Comparison of ENCODE assay signal across 24 cellular contexts in the genomic region with DNA sequence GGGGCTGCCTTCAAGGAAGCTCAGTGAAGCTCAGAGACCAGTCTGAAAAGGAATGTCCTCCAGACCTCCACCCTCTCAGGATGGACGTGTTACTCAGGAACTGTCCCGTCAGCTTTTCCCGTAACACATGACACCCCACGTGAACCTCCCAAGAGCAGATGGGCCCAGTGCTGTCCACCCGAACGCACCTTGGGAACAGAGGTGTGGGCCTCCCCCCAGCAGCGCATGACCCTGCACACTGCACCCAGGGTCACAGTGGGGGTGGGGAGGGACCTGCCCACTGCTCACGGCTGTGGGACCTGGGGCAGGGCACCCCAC. TPM values are rescaled to one million over a fixed set of nuclear protein-coding genes. Genes with fewer than 3 reads are reported as not detected.
DNase-seq lines count a peak whose midpoint lies in the region; ATAC-seq, FAIRE-seq and TF ChIP-seq lines count a peak whose summit lies in the region.
"Had no signal": no experiment of that assay in that cellular context is flagged by ENCODE, and none has a peak within 500 bp of the region (broad histone marks: within the 10 kb centered on the region; RNA-seq: fewer than 3 reads in every experiment).

No MANE protein-coding gene starts in this region.

- H3K4me1 Mint-ChIP-seq in stimulated activated effector memory CD8-positive, alpha-beta T cell treated with anti-CD3 and anti-CD28 coated beads, Interleukin-12 subunit alpha, Interleukin-12 subunit beta, amount 100 ng/mL, for 72 hours: peaks cover 51% of the 10 kb centered on the region

- dilution Hi-C loops in IMR-90 (cut with HindIII; ENCODE audit: low sequenced_read_pairs, unreplicated experiment): no loop called here

- H3K36me3 ChIP-seq in IMR-90 (ENCODE audit: control insufficient read depth, insufficient read depth, low read length): peaks cover 67% of the 10 kb centered on the region
- H3K36me3 ChIP-seq in GM12878 (ENCODE audit: control insufficient read depth in 2 of 2, insufficient read depth in 2 of 2, low read length in 1 of 2): peaks cover 26 to 69% of the 10 kb centered on the region in 2 experiments
- peaks cover 39 to 59% of the 10 kb centered on the region in 2 experiments for H3K36me3 ChIP-seq in HepG2 (replicated peaks in 1 of 2; ENCODE audit: control insufficient read depth in 1 of 2, insufficient read depth in 2 of 2, low read length in 2 of 2)
- H3K36me3 ChIP-seq: adrenal gland had no signal

- H4K8ac ChIP-seq in IMR-90 (ENCODE audit: low read depth in 2 of 2, low read length in 2 of 2): no peak overlapping the region

- intact Hi-C loops in IMR-90 (cut with micrococcal nuclease) (no loop called here), GM12878 (cut with micrococcal nuclease; ENCODE audit: unreplicated experiment) (no loop called here), HepG2 (cut with micrococcal nuclease; ENCODE audit: unreplicated experiment) (no loop called here)

- H3K4me3 ChIP-seq in IMR-90 (ENCODE audit: insufficient read depth, low read depth, low read length) (no peak overlapping the region), GM12878 (no peak overlapping the region), HepG2 (replicated peaks in 1 of 3; ENCODE audit: insufficient read depth in 1 of 3, low read depth in 2 of 3, low read length in 3 of 3) (peak overlapping the region in 1 of 3 experiments; percentile 64; a peak in 2 of 6 replicates)
- H3K4me3 ChIP-seq: adrenal gland, gastroesophageal sphincter had no signal

- no peak overlapping the region for H3K4ac ChIP-seq in IMR-90 (ENCODE audit: low read depth, low read length)

- H4K20me1 ChIP-seq in IMR-90 (ENCODE audit: insufficient read depth, low read length) (peaks cover 90% of the 10 kb centered on the region), GM12878 (ENCODE audit: control insufficient read depth, insufficient read depth) (no peaks in the 10 kb centered on the region; the same call in 1 of the 2 replicates), HepG2 (ENCODE audit: insufficient read depth, low read length) (peaks cover 14% of the 10 kb centered on the region; the same call in 1 of the 2 replicates)

- H3K27ac Mint-ChIP-seq in stimulated activated effector memory CD8-positive, alpha-beta T cell treated with anti-CD3 and anti-CD28 coated beads, Interleukin-12 subunit alpha, Interleukin-12 subunit beta, amount 100 ng/mL, for 72 hours: peak overlapping the region; percentile 73
- H3K27ac Mint-ChIP-seq: activated T-helper 2 cell treated with anti-CD3 and anti-CD28 coated beads, Interferon-gamma antibody, Interleukin-2, Interleukin-4, amounts not matched to agents 10 μg/mL and 5 μg/mL and 100 μg/mL, durations not matched to agents 14 hours and 24 hours and 36 hours had no signal

- RAD21 ChIA-PET in GM12878 (lab: Charles Lee; ENCODE audit: unreplicated experiment): no interaction called here

- H2AK5ac ChIP-seq in IMR-90 (ENCODE audit: low read depth, low read length): no peak overlapping the region

- H3K4me3 Mint-ChIP-seq in stimulated activated effector memory CD8-positive, alpha-beta T cell treated with anti-CD3 and anti-CD28 coated beads, Interleukin-12 subunit alpha, Interleukin-12 subunit beta, amount 100 ng/mL, for 72 hours: no peak overlapping the region
- H3K4me3 Mint-ChIP-seq: activated CD8-positive, alpha-beta memory T cell treated with anti-CD3 and anti-CD28 coated beads, Interleukin-2, amount 10 ng/mL, durations not matched to agents 7 days and 5 days; naive thymus-derived CD8-positive, alpha-beta T cell had no signal

- POLR2A ChIA-PET in IMR-90 (lab: Charles Lee; ENCODE audit: unreplicated experiment) (no interaction called here), GM12878 (lab: Charles Lee) (interaction anchor here (1.0 kb wide), 1 partner anchor 12 kb away, joined by 3 read pairs; no protein-coding TSS in a partner anchor), HepG2 (lab: Yijun Ruan, JAX) (interaction anchor here (0.9 to 9.4 kb wide), 15 partner anchors 9 to 81 kb away, joined by 3 to 399 read pairs (median 5); partner anchors contain the start of genes KLHDC4 and SLC7A5)

- in situ Hi-C loops in IMR-90 (cut with MboI; ENCODE audit: low sequenced_read_pairs) (no loop called here), GM12878 (cut with MboI) (no loop called here), HepG2 (cut with HindIII; ENCODE audit: extremely low pct_ligation_motif_present, low pct_unique_long_range_greater_than_20kb) (no loop called here)

- no peak overlapping the region for H2AK9ac ChIP-seq in IMR-90 (replicated peaks; ENCODE audit: low read depth, low read length, poor library complexity)

- H3K4me2 ChIP-seq in IMR-90 (ENCODE audit: low read depth, low read length) (no peak overlapping the region), GM12878 (ENCODE audit: control insufficient read depth, insufficient read depth) (no peak overlapping the region), HepG2 (ENCODE audit: low read depth, low read length) (peak overlapping the region; percentile 73)

- H3K27ac ChIP-seq in IMR-90 (ENCODE audit: insufficient read depth, low read length): no peak overlapping the region
- H3K27ac ChIP-seq in GM12878 (ENCODE audit: control insufficient read depth, insufficient read depth): no peak overlapping the region
- peak overlapping the region; percentile 98 for H3K27ac ChIP-seq in HepG2 (ENCODE audit: extremely low read length, insufficient read depth, low read length)
- H3K27ac ChIP-seq: adrenal gland, gastroesophageal sphincter had no signal

- CTCF ChIA-PET in IMR-90 (lab: Yijun Ruan, JAX): interaction anchor here (0.5 to 0.8 kb wide), 3 partner anchors 24 to 937 kb away, joined by 3 to 4 read pairs (median 3); no protein-coding TSS in a partner anchor
- CTCF ChIA-PET in GM12878 (lab: Yijun Ruan, JAX): interaction anchor here (0.6 to 2.5 kb wide), 5 partner anchors 24 to 67 kb away, joined by 3 to 30 read pairs (median 3); no protein-coding TSS in a partner anchor
- CTCF ChIA-PET in HepG2 (lab: Yijun Ruan, JAX; ENCODE audit: low intra/inter-chr PET ratio, low total read pairs): interaction anchor here (4.7 to 5.4 kb wide), 2 partner anchors 24 to 69 kb away, joined by 38 to 47 read pairs; no protein-coding TSS in a partner anchor

- H2BK15ac ChIP-seq in IMR-90 (ENCODE audit: low read depth, low read length): no peak overlapping the region

- no peak for TF ChIP-seq RAD21 in IMR-90 (IDR thresholded peaks at IDR 0.05; ENCODE audit: low read length)
- TF ChIP-seq RAD21 in GM12878 (IDR thresholded peaks at IDR 0.05; ENCODE audit: insufficient read depth, low read depth, low read length): no peak
- no peak; the same call in 1 of the 2 replicates for TF ChIP-seq RAD21 in HepG2 (CRISPR knock-in tag; IDR thresholded peaks at IDR 0.05)

- peaks cover 5% of the 10 kb centered on the region for H3K4me1 ChIP-seq in IMR-90 (ENCODE audit: control insufficient read depth, insufficient read depth, low read length)
- peaks cover 9% of the 10 kb centered on the region for H3K4me1 ChIP-seq in GM12878 (ENCODE audit: control insufficient read depth, insufficient read depth, low read length)
- H3K4me1 ChIP-seq in HepG2 (ENCODE audit: insufficient read depth, low read length): peaks cover 99% of the 10 kb centered on the region

- H2AFZ ChIP-seq in IMR-90 (replicated peaks; ENCODE audit: low read length, poor library complexity) (peak overlapping the region; percentile 8), GM12878 (ENCODE audit: control insufficient read depth, low read depth, low read length) (no peak overlapping the region), HepG2 (ENCODE audit: low read length) (no peak overlapping the region)

- H3K27me3 ChIP-seq in IMR-90 (ENCODE audit: control insufficient read depth, insufficient read depth, low read length) (no peaks in the 10 kb centered on the region), GM12878 (replicated peaks in 1 of 2; ENCODE audit: control insufficient read depth in 2 of 2, insufficient read depth in 2 of 2, low read length in 1 of 2) (no peaks in the 10 kb centered on the region), HepG2 (ENCODE audit: control insufficient read depth in 1 of 2, insufficient read depth in 2 of 2, low read length in 2 of 2) (no peaks in the 10 kb centered on the region)
- H3K27me3 ChIP-seq: adrenal gland, gastroesophageal sphincter had no signal

- peaks cover 41 to 98% of the 10 kb centered on the region in 2 experiments for H3K79me1 ChIP-seq in IMR-90 (ENCODE audit: low read depth in 1 of 2, low read length in 2 of 2)

- FAIRE-seq in GM12878 (lab: Jason Lieb, UNC) (no peak), HepG2 (lab: Jason Lieb, UNC) (no peak)
- FAIRE-seq: HTR-8/SVneo, kidney had no signal

- no peak overlapping the region for H4K91ac ChIP-seq in IMR-90 (ENCODE audit: insufficient read depth, low read depth, low read length)

- peaks cover 100% of the 10 kb centered on the region for H3K36me3 Mint-ChIP-seq in stimulated activated effector memory CD8-positive, alpha-beta T cell treated with anti-CD3 and anti-CD28 coated beads, Interleukin-12 subunit alpha, Interleukin-12 subunit beta, amount 100 ng/mL, for 72 hours

- no peak overlapping the region for H3K56ac ChIP-seq in IMR-90 (ENCODE audit: extremely low read depth, insufficient read depth, low read length)

- H3K9ac ChIP-seq in IMR-90 (ENCODE audit: low read depth, low read length) (no peak overlapping the region), GM12878 (ENCODE audit: control insufficient read depth, insufficient read depth, low read length) (no peak overlapping the region), HepG2 (ENCODE audit: insufficient read depth, low read depth, low read length) (peak overlapping the region; percentile 79)

- no peaks in the 10 kb centered on the region for H3K9me3 ChIP-seq in IMR-90 (ENCODE audit: control insufficient read depth, insufficient read depth, low read length)
- H3K9me3 ChIP-seq in GM12878 (replicated peaks; ENCODE audit: control insufficient read depth, insufficient read depth, low read length): no peaks in the 10 kb centered on the region
- no peaks in the 10 kb centered on the region for H3K9me3 ChIP-seq in HepG2 (ENCODE audit: low read length)
- H3K9me3 ChIP-seq: adrenal gland, gastroesophageal sphincter had no signal

- H3K9me1 ChIP-seq in IMR-90 (ENCODE audit: insufficient read depth, low read length): peaks cover 12% of the 10 kb centered on the region

- SMC1A ChIA-PET in GM12878 (lab: Charles Lee; ENCODE audit: uncharacterized antibody, unreplicated experiment): interaction anchor here (0.9 to 7.4 kb wide), 4 partner anchors 21 to 68 kb away, joined by 3 to 122 read pairs (median 4); partner anchors contain the start of gene SLC7A5

- no peak overlapping the region for H3K18ac ChIP-seq in IMR-90 (ENCODE audit: low read depth, low read length)

- no peak overlapping the region for H3K23ac ChIP-seq in IMR-90 (ENCODE audit: low read depth, low read length)

- no peak overlapping the region for H3K14ac ChIP-seq in IMR-90 (replicated peaks; ENCODE audit: low read depth, low read length)

- H4K5ac ChIP-seq in IMR-90 (ENCODE audit: low read depth, low read length): no peak overlapping the region

- no peak overlapping the region for H2BK20ac ChIP-seq in IMR-90 (ENCODE audit: low read depth, low read length)

- H2BK120ac ChIP-seq in IMR-90 (ENCODE audit: low read depth, low read length): no peak overlapping the region

- 100% methylated on average over 1 of the region's 8 CpGs; no CpG with 5 or more reads in 1 of the 2 experiments for WGBS in IMR-90 (ENCODE audit: extremely low coverage in 2 of 2, insufficient read length in 1 of 2), 2 experiments
- 94% methylated on average over 8 of the region's 8 CpGs for WGBS in GM12878 (ENCODE audit: insufficient coverage, insufficient replicate concordance, low lambda C conversion rate, missing lambda C conversion rate)
- 60% methylated on average over 5 of the region's 8 CpGs for WGBS in HepG2 (ENCODE audit: low lambda C conversion rate)

- DNase-seq in IMR-90: no peak
- DNase-seq in GM12878 (ENCODE audit: low read depth, low spot score): no peak
- no peak for DNase-seq in HepG2 (ENCODE audit: low spot score)
- no peak for DNase-seq in stimulated activated effector memory CD8-positive, alpha-beta T cell treated with anti-CD3 and anti-CD28 coated beads, Interleukin-12 subunit alpha, Interleukin-12 subunit beta, amount 100 ng/mL, for 72 hours (ENCODE audit: low spot score in 2 of 2)
- no peak for DNase-seq in NCI-H748 (lab: John Stamatoyannopoulos, UW; ENCODE audit: unreplicated experiment)
- no peak for DNase-seq in activated CD4-positive, CD25-positive, alpha-beta regulatory T cell treated with anti-CD3 and anti-CD28 coated beads, Interleukin-2, amount 50 U/mL, for 72 hours
- DNase-seq in DMS153 treated with DMSO at 0.1 percent for 48 hours (lab: John Stamatoyannopoulos, UW; ENCODE audit: unreplicated experiment): no peak
- no peak for DNase-seq in NCI-H82 (lab: John Stamatoyannopoulos, UW)
- DNase-seq: activated CD8-positive, alpha-beta memory T cell treated with anti-CD3 and anti-CD28 coated beads, Interleukin-2, amount 10 ng/mL, durations not matched to agents 7 days and 5 days; adrenal gland; AML-193; EL; Kasumi-1; kidney; mesendoderm; naive thymus-derived CD8-positive, alpha-beta T cell; NCI-H1092; NCI-H2081 treated with DMSO at 0.1 percent for 48 hours; NCI-H510A treated with DMSO at 0.1 percent for 48 hours; stimulated activated naive CD8-positive, alpha-beta T cell treated with anti-CD3 and anti-CD28 coated beads, Interleukin-15, Interleukin-2, amounts not matched to agents 100 U/mL and 50 U/mL, for 24 hours had no signal

- TF ChIP-seq POLR2A in IMR-90 (IDR thresholded peaks at IDR 0.05; ENCODE audit: low read depth, low read length) (no peak), GM12878 (IDR thresholded peaks at IDR 0.05; ENCODE audit: low read depth, low read length) (peak; percentile 65; the same call in 1 of the 2 replicates), HepG2 (IDR thresholded peaks at IDR 0.05; ENCODE audit: insufficient read depth in 1 of 2, low read depth in 2 of 2, low read length in 2 of 2) (no peak)

- no peak for ATAC-seq in IMR-90 (ENCODE audit: low read depth)
- ATAC-seq in GM12878: no peak
- no peak for ATAC-seq in HepG2
- ATAC-seq in stimulated activated effector memory CD8-positive, alpha-beta T cell treated with anti-CD3 and anti-CD28 coated beads, Interleukin-12 subunit alpha, Interleukin-12 subunit beta, amount 100 ng/mL, for 72 hours: no peak
- ATAC-seq: activated CD4-positive, CD25-positive, alpha-beta regulatory T cell treated with anti-CD3 and anti-CD28 coated beads, Interleukin-2, amount 50 U/mL, for 24 hours; activated CD8-positive, alpha-beta memory T cell treated with anti-CD3 and anti-CD28 coated beads, Interleukin-2, amount 10 ng/mL, durations not matched to agents 7 days and 5 days; gastroesophageal sphincter; naive thymus-derived CD8-positive, alpha-beta T cell; stimulated activated naive CD8-positive, alpha-beta T cell treated with anti-CD3 and anti-CD28 coated beads, Interleukin-15, Interleukin-2, amounts not matched to agents 100 U/mL and 50 U/mL, for 24 hours had no signal

- TF ChIP-seq EP300 in GM12878 (IDR thresholded peaks at IDR 0.05; ENCODE audit: borderline replicate concordance in 1 of 2, control insufficient read depth in 1 of 2, low read depth in 2 of 2, low read length in 2 of 2) (no peak), HepG2 (IDR thresholded peaks at IDR 0.05; ENCODE audit: low read depth in 2 of 2, low read length in 2 of 2) (no peak), HepG2 (CRISPR knock-in tag; IDR thresholded peaks at IDR 0.05; ENCODE audit: borderline replicate concordance) (no peak)

- H3K79me2 ChIP-seq in GM12878 (ENCODE audit: control insufficient read depth, insufficient read depth, low read length): peaks cover 17% of the 10 kb centered on the region
- H3K79me2 ChIP-seq in HepG2 (ENCODE audit: insufficient read depth, low read length): peaks cover 79% of the 10 kb centered on the region

- TF ChIP-seq CTCF in IMR-90 (conservative IDR thresholded peaks at IDR 0.05; ENCODE audit: low read depth, low read length): no peak
- TF ChIP-seq CTCF in GM12878 (IDR thresholded peaks at IDR 0.05 in 2 of 3, conservative IDR thresholded peaks at IDR 0.05 in 1 of 3; ENCODE audit: control insufficient read depth in 2 of 3, extremely low read depth in 1 of 3, insufficient read depth in 1 of 3, low read depth in 3 of 3, low read length in 3 of 3): no peak
- TF ChIP-seq CTCF in HepG2 (CRISPR knock-in tag; IDR thresholded peaks at IDR 0.05): no peak

- H3K9me3 Mint-ChIP-seq in stimulated activated effector memory CD8-positive, alpha-beta T cell treated with anti-CD3 and anti-CD28 coated beads, Interleukin-12 subunit alpha, Interleukin-12 subunit beta, amount 100 ng/mL, for 72 hours: no peaks in the 10 kb centered on the region
- H3K9me3 Mint-ChIP-seq: activated T-helper 2 cell treated with anti-CD3 and anti-CD28 coated beads, Interferon-gamma antibody, Interleukin-2, Interleukin-4, amounts not matched to agents 10 μg/mL and 5 μg/mL and 100 μg/mL, durations not matched to agents 14 hours and 24 hours and 36 hours; naive thymus-derived CD8-positive, alpha-beta T cell had no signal

- no peak overlapping the region for H2BK5ac ChIP-seq in IMR-90 (ENCODE audit: low read depth, low read length, poor library complexity, severe bottlenecking)

- BruUV-seq in IMR-90 (replicated peaks; lab: Mats Ljungman, UMichigan) (no TSS peak), GM12878 (replicated peaks; lab: Mats Ljungman, UMichigan) (no TSS peak), HepG2 (replicated peaks; lab: Mats Ljungman, UMichigan) (no TSS peak)

RNA-seq across cellular contexts. Expression of gene SLC7A5, which starts 21.9 kb away (rescaled TPM):
- 11.3 and 13.6 TPM in 2 replicates for total RNA-seq in IMR-90 (2012; rRNA removed)
- 87.9 and 101 TPM in 2 replicates for polyA plus RNA-seq in IMR-90 (2012; rRNA removed)
- polyA plus RNA-seq in IMR-90 (2012; cell fraction: cytosol; rRNA removed): 70.4 and 146 TPM in 2 replicates
- 88.7 and 147 TPM in 2 replicates for polyA plus RNA-seq in IMR-90 (2012; cell fraction: nucleus; rRNA removed; ENCODE audit: low replicate concordance)
- total RNA-seq in GM12878 (2013; cell fraction: nucleolus; rRNA removed): 30.6 and 32.7 TPM in 2 replicates
- total RNA-seq in GM12878 (2014; rRNA removed): 29.8 and 33.4 TPM in 2 replicates
- 11.4 and 13.0 TPM in 2 replicates for total RNA-seq in GM12878 (2014; rRNA removed; fragmentation: Illumina TruSeq; extraction: Trizol)
- total RNA-seq in GM12878 (2021): 95.1 and 101 TPM in 2 replicates
- polyA plus RNA-seq in GM12878 (2011; ENCODE audit: low read depth): 25.8 TPM
- 4.8 and 8.6 TPM in 2 replicates for polyA plus RNA-seq in GM12878 (2011; rRNA removed)
- polyA plus RNA-seq in GM12878 (2011; cell fraction: cytosol; rRNA removed): 15.8 and 16.8 TPM in 2 replicates
- 25.1 and 32.3 TPM in 2 replicates for polyA plus RNA-seq in GM12878 (2011; cell fraction: nucleus; rRNA removed)
- 45.2 and 60.4 TPM in 2 replicates for polyA plus RNA-seq in GM12878 (2012)
- 10.1 and 38.1 TPM in 2 replicates for polyA plus RNA-seq in GM12878 (2014; fragmentation: Illumina TruSeq; extraction: Trizol)
- polyA plus RNA-seq in GM12878 (2014; fragmentation: Nextera tagmentation; extraction: Ambion mirVana): 1 to 10 TPM; 2.3 to 4.2 TPM
- 44.5 and 51.5 TPM in 2 replicates for polyA plus RNA-seq in GM12878 (2014; rRNA removed)
- 10 to 100 TPM; 55.0 to 56.2 TPM for polyA plus RNA-seq in GM12878 (2016; fragmentation: Nextera tagmentation; extraction: Ambion mirVana)
- 10.7 and 17.2 TPM in 2 replicates for polyA minus RNA-seq in GM12878 (2011; rRNA and poly(A)+ RNA removed)
- polyA minus RNA-seq in GM12878 (2011; cell fraction: cytosol; rRNA and poly(A)+ RNA removed): 20.3 and 21.6 TPM in 2 replicates
- polyA minus RNA-seq in GM12878 (2011; cell fraction: nucleus; rRNA and poly(A)+ RNA removed): 10.8 and 18.6 TPM in 2 replicates
- 84.4 and 155 TPM in 2 replicates for total RNA-seq in HepG2 (2016; rRNA removed; fragmentation: Illumina TruSeq; extraction: Trizol)
- 20.4 and 21.0 TPM in 2 replicates for total RNA-seq in HepG2 (2016; cell fraction: cytosol; rRNA removed; fragmentation: Illumina TruSeq; extraction: Trizol; ENCODE audit: low read depth)
- 65.4 and 165 TPM in 2 replicates for total RNA-seq in HepG2 (2016; cell fraction: insoluble cytoplasmic fraction; rRNA removed; fragmentation: Illumina TruSeq; extraction: Trizol)
- 76.8 and 82.0 TPM in 2 replicates for total RNA-seq in HepG2 (2016; cell fraction: membrane; rRNA removed; fragmentation: Illumina TruSeq; extraction: Trizol)
- total RNA-seq in HepG2 (2016; cell fraction: nucleus; rRNA removed; fragmentation: Illumina TruSeq; extraction: Trizol): 144 and 171 TPM in 2 replicates
- polyA plus RNA-seq in HepG2 (2011; rRNA removed): 79.6 and 84.0 TPM in 2 replicates
- 58.4 and 80.8 TPM in 2 replicates for polyA plus RNA-seq in HepG2 (2011; cell fraction: cytosol; rRNA removed)
- 118 and 147 TPM in 2 replicates for polyA plus RNA-seq in HepG2 (2011; cell fraction: nucleus; rRNA removed)
- polyA plus RNA-seq in HepG2 (2012): 135 and 207 TPM in 2 replicates
- polyA plus RNA-seq in HepG2 (2016; cell fraction: cytosol; fragmentation: Illumina TruSeq; extraction: Trizol; ENCODE audit: low read depth): 17.8 and 19.1 TPM in 2 replicates
- 93.2 and 121 TPM in 2 replicates for polyA plus RNA-seq in HepG2 (2016; cell fraction: insoluble cytoplasmic fraction; fragmentation: Illumina TruSeq; extraction: Trizol; ENCODE audit: low read depth)
- 56.5 and 59.3 TPM in 2 replicates for polyA plus RNA-seq in HepG2 (2016; cell fraction: membrane; fragmentation: Illumina TruSeq; extraction: Trizol; ENCODE audit: low read depth)
- polyA plus RNA-seq in HepG2 (2016; cell fraction: nucleus; fragmentation: Illumina TruSeq; extraction: Trizol; ENCODE audit: insufficient read depth, low read depth): 307 and 313 TPM in 2 replicates
- polyA minus RNA-seq in HepG2 (2011; rRNA and poly(A)+ RNA removed; ENCODE audit: low replicate concordance): 157 and 170 TPM in 2 replicates
- polyA minus RNA-seq in HepG2 (2011; cell fraction: cytosol; rRNA and poly(A)+ RNA removed): 88.7 and 88.8 TPM in 2 replicates
- 35.7 and 42.5 TPM in 2 replicates for polyA minus RNA-seq in HepG2 (2011; cell fraction: nucleus; rRNA and poly(A)+ RNA removed)
